ENCODE assay signal across 10 cellular contexts in the genomic region with DNA sequence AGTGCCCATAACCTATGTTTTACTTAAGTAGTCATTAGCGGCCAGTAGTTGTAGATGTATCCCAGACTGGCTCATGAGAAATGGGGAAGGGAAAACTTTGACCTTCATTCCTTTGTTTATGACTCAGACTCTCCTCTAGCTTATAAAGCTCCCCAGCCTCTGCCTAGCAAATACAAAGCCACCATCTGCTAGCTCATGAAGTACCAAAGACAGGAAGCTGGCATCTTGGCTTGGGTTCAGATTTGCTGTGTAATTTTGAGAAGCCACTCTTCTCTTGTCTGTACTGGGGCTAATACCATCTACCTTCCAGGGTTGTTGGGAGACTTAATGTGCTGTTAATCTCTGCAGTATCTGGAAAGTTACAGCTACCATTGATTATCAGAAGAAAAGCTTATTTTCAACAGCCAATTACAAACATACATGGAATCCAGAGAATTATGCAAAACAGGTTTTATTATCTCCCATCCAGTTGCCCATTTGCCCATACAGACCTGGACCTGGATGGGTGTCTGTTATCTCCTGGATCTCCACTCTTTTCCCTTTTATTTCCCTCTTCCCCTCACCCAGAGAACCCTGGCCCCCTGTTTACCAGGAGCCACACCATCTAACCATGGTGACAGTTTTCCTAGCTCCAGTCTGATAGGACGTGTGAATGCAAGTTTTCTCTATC.
DNase-seq lines count a peak whose midpoint lies in the region; ATAC-seq, FAIRE-seq and TF ChIP-seq lines count a peak whose summit lies in the region.
"Had no signal": no experiment of that assay in that cellular context is flagged by ENCODE, and none has a peak within 500 bp of the region (broad histone marks: within the 10 kb centered on the region; RNA-seq: fewer than 3 reads in every experiment).

No MANE protein-coding gene starts in this region.

- DNase-seq in COR-L47 (lab: John Stamatoyannopoulos, UW) (peak; percentile 65), NCI-H1092 (lab: John Stamatoyannopoulos, UW) (peak; percentile 24), amniotic epithelial cell (ENCODE audit: low read depth) (peak; percentile 50), type B pancreatic cell (ENCODE audit: extremely low spot score, unreplicated experiment) (no peak)
- no peak for DNase-seq in activated CD4-positive, alpha-beta memory T cell treated with anti-CD3 and anti-CD28 coated beads, Interleukin-2, amount 10 ng/mL, durations not matched to agents 7 days and 5 days
- DNase-seq in activated naive CD4-positive, alpha-beta T cell (lab: John Stamatoyannopoulos, UW) = no peak
- DNase-seq: activated gamma-delta T cell treated with Interleukin-2 at 50 U/mL for 16 hours had no signal

- no peak for ATAC-seq in GM19467 (IDR thresholded peaks at IDR 0.05; ENCODE audit: unreplicated experiment)

- peaks cover 9% of the 10 kb centered on the region for H3K4me1 Mint-ChIP-seq in type B pancreatic cell (ENCODE audit: unreplicated experiment)
- no peaks in the 10 kb centered on the region for H3K4me1 Mint-ChIP-seq in activated CD4-positive, alpha-beta memory T cell treated with anti-CD3 and anti-CD28 coated beads, Interleukin-2, amount 10 ng/mL, durations not matched to agents 7 days and 5 days

- H3K9me3 Mint-ChIP-seq in type B pancreatic cell = peaks cover 4% of the 10 kb centered on the region
- peaks cover 3% of the 10 kb centered on the region for H3K9me3 Mint-ChIP-seq in activated CD4-positive, alpha-beta memory T cell treated with anti-CD3 and anti-CD28 coated beads, Interleukin-2, amount 10 ng/mL, durations not matched to agents 7 days and 5 days

- no peaks in the 10 kb centered on the region for H3K27me3 Mint-ChIP-seq in type B pancreatic cell
- no peaks in the 10 kb centered on the region for H3K27me3 Mint-ChIP-seq in activated CD4-positive, alpha-beta memory T cell treated with anti-CD3 and anti-CD28 coated beads, Interleukin-2, amount 10 ng/mL, durations not matched to agents 7 days and 5 days

- CTCF ChIA-PET in activated CD4-positive, alpha-beta memory T cell treated with anti-CD3 and anti-CD28 coated beads, Interleukin-2, amount 10 ng/mL, durations not matched to agents 7 days and 5 days (lab: Charles Lee) = no interaction called here

- H3K27ac Mint-ChIP-seq in type B pancreatic cell = no peak overlapping the region
- no peak overlapping the region for H3K27ac Mint-ChIP-seq in activated CD4-positive, alpha-beta memory T cell treated with anti-CD3 and anti-CD28 coated beads, Interleukin-2, amount 10 ng/mL, durations not matched to agents 7 days and 5 days

- H3K36me3 Mint-ChIP-seq in type B pancreatic cell = no peaks in the 10 kb centered on the region
- no peaks in the 10 kb centered on the region for H3K36me3 Mint-ChIP-seq in activated CD4-positive, alpha-beta memory T cell treated with anti-CD3 and anti-CD28 coated beads, Interleukin-2, amount 10 ng/mL, durations not matched to agents 7 days and 5 days (ENCODE audit: low read depth)

- peak; percentile 58 for FAIRE-seq in islet of Langerhans (lab: Jason Lieb, UNC)
- FAIRE-seq: H1 had no signal

- no peak overlapping the region for H3K4me3 Mint-ChIP-seq in type B pancreatic cell
- no peak overlapping the region for H3K4me3 Mint-ChIP-seq in activated CD4-positive, alpha-beta memory T cell treated with anti-CD3 and anti-CD28 coated beads, Interleukin-2, amount 10 ng/mL, durations not matched to agents 7 days and 5 days

- TF ChIP-seq CTCF in type B pancreatic cell (conservative IDR thresholded peaks at IDR 0.05) = no peak

- POLR2A ChIA-PET in activated CD4-positive, alpha-beta memory T cell treated with anti-CD3 and anti-CD28 coated beads, Interleukin-2, amount 10 ng/mL, durations not matched to agents 7 days and 5 days (lab: Charles Lee) = no interaction called here

Comparison
In these comparisons a context has a peak if more than half of its experiments do, and no peak if none do; other contexts are left out.
1. DNase-seq: peak in COR-L47 (single experiment), NCI-H1092 (single experiment) and amniotic epithelial cell (single experiment); none in type B pancreatic cell (single experiment), activated CD4-positive, alpha-beta memory T cell treated with anti-CD3 and anti-CD28 coated beads, Interleukin-2, amount 10 ng/mL, durations not matched to agents 7 days and 5 days (single experiment) and activated naive CD4-positive, alpha-beta T cell (0 of 4).